In the genomic region with DNA sequence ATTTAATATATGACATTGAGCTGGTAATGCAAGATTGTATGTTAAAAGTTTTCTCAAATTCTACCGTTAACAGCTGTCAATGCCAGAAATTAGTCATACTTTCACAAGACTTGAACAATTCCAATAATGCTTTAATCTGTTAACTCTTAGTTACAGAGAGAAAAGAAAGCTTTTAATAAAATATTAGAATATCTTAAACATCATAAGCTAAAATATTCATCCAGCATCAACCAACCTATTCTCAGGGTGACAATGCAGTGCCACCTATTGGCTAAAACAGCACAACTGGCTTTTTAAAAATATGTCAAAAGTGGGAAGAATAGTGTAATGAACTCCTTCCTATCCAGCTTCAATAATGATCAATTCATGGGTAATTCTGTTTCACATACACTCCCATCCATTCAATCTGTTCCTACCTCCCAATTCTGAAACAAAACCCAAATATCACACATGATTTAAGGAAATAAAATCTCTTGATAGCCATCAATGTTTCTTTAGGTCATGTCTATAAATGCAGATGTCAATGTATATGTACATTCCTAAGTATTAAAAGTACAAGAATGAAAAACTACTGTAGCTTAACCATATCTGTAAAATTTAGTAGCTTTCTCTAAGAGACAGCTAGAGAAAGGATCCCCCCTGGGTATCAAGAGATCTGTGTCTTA, we compare ENCODE assay signal across 8 cellular contexts.
DNase-seq lines count a peak whose midpoint lies in the region; ATAC-seq and TF ChIP-seq lines count a peak whose summit lies in the region.

No MANE protein-coding gene starts in this region.

- intact Hi-C loops in spleen (cut with DNase I; ENCODE audit: low total_unique reads), result loop anchor here (10.0 kb wide), 2 partner anchors 235 to 335 kb away; no protein-coding TSS in a partner anchor
- intact Hi-C loops in lower leg skin (cut with DNase I; ENCODE audit: low total_unique reads), result no loop called here

- DNase-seq in AG09319 (ENCODE audit: extremely low read depth, low read depth), result no peak
- peak; percentile 3 for DNase-seq in NT2/D1 (ENCODE audit: low read depth, low spot score)
- DNase-seq in fibroblast of peridontal ligament (ENCODE audit: extremely low read depth), result peak; percentile 33
- no peak for DNase-seq in spleen
- no peak for DNase-seq in lower leg skin (ENCODE audit: low spot score in 2 of 2)

- ATAC-seq in GM19035 (IDR thresholded peaks at IDR 0.05; ENCODE audit: unreplicated experiment), result peak; percentile 69
- no peak for ATAC-seq in GM19397 (IDR thresholded peaks at IDR 0.05; ENCODE audit: unreplicated experiment)
- no peak for ATAC-seq in HG03108 (IDR thresholded peaks at IDR 0.05; ENCODE audit: unreplicated experiment)

- peak; percentile 55 for TF ChIP-seq CTCF in AG09319 (IDR thresholded peaks at IDR 0.05; ENCODE audit: low read depth, low read length)
- TF ChIP-seq CTCF in spleen (IDR thresholded peaks at IDR 0.05 in 8 of 11, conservative IDR thresholded peaks at IDR 0.05 in 3 of 11), result peak in 9 of 11 experiments; percentile 15 to 53 (median 45)
- TF ChIP-seq CTCF in lower leg skin (IDR thresholded peaks at IDR 0.05), result no peak

- H3K27ac ChIP-seq in spleen, result no peak overlapping the region

- H3K4me3 ChIP-seq in NT2/D1 (ENCODE audit: insufficient read length, low read depth), result no peak overlapping the region
- H3K4me3 ChIP-seq in spleen, result no peak overlapping the region
- no peak overlapping the region for H3K4me3 ChIP-seq in lower leg skin (ENCODE audit: low read depth, poor library complexity, severe bottlenecking)

- H3K36me3 ChIP-seq in NT2/D1 (ENCODE audit: insufficient read depth, insufficient read length, low read length) (peaks cover 4% of the 10 kb centered on the region), spleen (peaks cover 0 to 26% (median 0%) of the 10 kb centered on the region in 6 donors)

- H3K9ac ChIP-seq in NT2/D1 (ENCODE audit: insufficient read length, low read depth), result no peak overlapping the region

- H3K27me3 ChIP-seq in NT2/D1 (ENCODE audit: insufficient read depth, insufficient read length) (no peaks in the 10 kb centered on the region), spleen (replicated peaks in 1 of 7) (no peaks in the 10 kb centered on the region)

- H3K4me1 ChIP-seq in NT2/D1 (ENCODE audit: insufficient read depth, insufficient read length), result no peaks in the 10 kb centered on the region
- H3K4me1 ChIP-seq in spleen, result no peaks in the 10 kb centered on the region

- WGBS in spleen, 5 donors, result 74 to 85% (median 75%) methylated on average over 1 of the region's 1 CpG
- WGBS in lower leg skin, 2 donors, result 59 to 66% methylated on average over 1 of the region's 1 CpG

- TF ChIP-seq POLR2A in spleen (IDR thresholded peaks at IDR 0.05), result no peak
- no peak for TF ChIP-seq POLR2A in lower leg skin (IDR thresholded peaks at IDR 0.05)

- no peaks in the 10 kb centered on the region for H3K9me3 ChIP-seq in NT2/D1 (ENCODE audit: insufficient read depth, low read length)
- no peaks in the 10 kb centered on the region for H3K9me3 ChIP-seq in spleen

Comparison
In these comparisons a context has a peak if more than half of its experiments do, and no peak if none do; other contexts are left out.
1. DNase-seq: peak in NT2/D1 (single experiment) and fibroblast of peridontal ligament (single experiment); none in AG09319 (single experiment), spleen (single experiment) and lower leg skin (0 of 2).
2. CTCF ChIP-seq: peak in AG09319 (single experiment) and spleen (9 of 11); none in lower leg skin (0 of 3).